ENCODE assay signal across 23 cellular contexts in the genomic region with DNA sequence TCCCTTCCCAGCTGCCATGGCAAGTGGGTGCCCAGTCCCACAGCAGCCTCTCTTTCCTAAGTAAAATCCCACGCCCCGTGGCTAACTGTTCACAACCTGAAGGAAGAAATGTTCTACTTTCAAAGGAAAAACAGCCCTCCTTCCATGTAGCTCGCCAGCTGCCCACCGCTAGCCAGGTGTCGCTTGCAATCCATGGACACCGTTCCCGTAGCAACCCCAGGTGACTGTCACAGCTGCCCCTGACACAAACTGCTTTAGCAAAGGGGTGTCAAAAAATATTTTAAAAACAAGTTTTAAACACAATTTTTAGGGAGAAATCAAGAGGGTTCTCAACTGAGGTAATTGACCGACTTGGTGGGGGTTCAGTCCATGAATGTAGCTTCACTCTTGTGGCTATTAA. TPM values are rescaled to one million over a fixed set of nuclear protein-coding genes. Genes with fewer than 3 reads are reported as not detected.
"Had no signal": no experiment of that assay in that cellular context is flagged by ENCODE, and none has a peak within 500 bp of the region (broad histone marks: within the 10 kb centered on the region; RNA-seq: fewer than 3 reads in every experiment).

No MANE protein-coding gene starts in this region.

- DNase-seq: activated CD4-positive, alpha-beta T cell treated with anti-CD3 and anti-CD28 coated beads for 36 hours; activated CD4-positive, alpha-beta T cell treated with anti-CD3 and anti-CD28 coated beads, Interleukin-2, amount 50 U/mL, for 48 hours; activated gamma-delta T cell treated with Interleukin-2 at 50 U/mL for 16 hours; activated T-cell treated with anti-CD3 and anti-CD28 coated beads for 4 hours; adrenal gland; effector CD8-positive, alpha-beta T cell; heart left ventricle; left lung; naive B cell; pancreas; right lobe of liver; small intestine; stimulated activated CD4-positive, alpha-beta T cell treated with anti-CD3 and anti-CD28 coated beads, Interleukin-15, amount 100 ng/mL, for 24 hours; stimulated activated CD4-positive, alpha-beta T cell treated with anti-CD3 and anti-CD28 coated beads, Interleukin-2, amount 100 ng/mL, for 48 hours; stomach; upper lobe of left lung had no signal

- H3K4me3 Mint-ChIP-seq: activated CD4-positive, alpha-beta T cell treated with anti-CD3 and anti-CD28 coated beads for 36 hours; activated T-helper 1 cell treated with anti-CD3 and anti-CD28 coated beads, Interleukin-12 subunit alpha, Interleukin-12 subunit beta, Interleukin-2, Interleukin-4 antibody, amounts not matched to agents 30 ng/mL and 10 ng/mL and 1 ng/mL, durations not matched to agents 14 hours and 24 hours and 36 hours; dendritic cell treated with granulocyte-macrophage colony-stimulating factor and Interleukin-4, amounts not matched to agents 40 ng/mL and 50 ng/mL, for 4 days; naive B cell; T-helper 2 cell treated with Interferon-gamma antibody and Interleukin-4, amounts not matched to agents 5 μg/mL and 100 μg/mL, for 36 hours; WTC11 had no signal

- H3K36me3 Mint-ChIP-seq: activated naive CD4-positive, alpha-beta T cell treated with anti-CD3 and anti-CD28 coated beads, Interleukin-2, amount 50 U/mL, for 72 hours; naive B cell; WTC11 had no signal

- H3K9me3 ChIP-seq: adrenal gland, esophagus muscularis mucosa, gastroesophageal sphincter, heart left ventricle, left lung, pancreas, right lobe of liver, stomach, upper lobe of left lung had no signal

- H3K4me3 ChIP-seq: adrenal gland, esophagus muscularis mucosa, gastroesophageal sphincter, heart left ventricle, left lung, pancreas, right lobe of liver, stomach, upper lobe of left lung had no signal

- H3K36me3 ChIP-seq: adrenal gland, esophagus muscularis mucosa, gastroesophageal sphincter, heart left ventricle, left lung, pancreas, right lobe of liver, stomach, upper lobe of left lung had no signal

- H3K27me3 ChIP-seq: adrenal gland, esophagus muscularis mucosa, heart left ventricle, left lung, pancreas, right lobe of liver, upper lobe of left lung had no signal

- H3K27ac ChIP-seq: adrenal gland, esophagus muscularis mucosa, gastroesophageal sphincter, heart left ventricle, left lung, pancreas, right lobe of liver, stomach, upper lobe of left lung had no signal

- H3K27ac Mint-ChIP-seq: activated CD4-positive, alpha-beta T cell treated with anti-CD3 and anti-CD28 coated beads for 36 hours; activated naive CD4-positive, alpha-beta T cell treated with anti-CD3 and anti-CD28 coated beads, Interleukin-2, amount 50 U/mL, for 72 hours; activated T-helper 1 cell treated with anti-CD3 and anti-CD28 coated beads, Interleukin-12 subunit alpha, Interleukin-12 subunit beta, Interleukin-2, Interleukin-4 antibody, amounts not matched to agents 30 ng/mL and 10 ng/mL and 1 ng/mL, durations not matched to agents 14 hours and 24 hours and 36 hours; dendritic cell treated with granulocyte-macrophage colony-stimulating factor and Interleukin-4, amounts not matched to agents 40 ng/mL and 50 ng/mL, for 4 days; T-helper 2 cell treated with Interferon-gamma antibody and Interleukin-4, amounts not matched to agents 5 μg/mL and 100 μg/mL, for 36 hours had no signal

- H3K4me1 ChIP-seq: adrenal gland, esophagus muscularis mucosa, gastroesophageal sphincter, heart left ventricle, left lung, pancreas, stomach, upper lobe of left lung had no signal

- H3K9me3 Mint-ChIP-seq: activated naive CD4-positive, alpha-beta T cell treated with anti-CD3 and anti-CD28 coated beads, Interleukin-2, amount 50 U/mL, for 72 hours; activated T-helper 1 cell treated with anti-CD3 and anti-CD28 coated beads, Interleukin-12 subunit alpha, Interleukin-12 subunit beta, Interleukin-2, Interleukin-4 antibody, amounts not matched to agents 30 ng/mL and 10 ng/mL and 1 ng/mL, durations not matched to agents 14 hours and 24 hours and 36 hours; dendritic cell treated with granulocyte-macrophage colony-stimulating factor and Interleukin-4, amounts not matched to agents 40 ng/mL and 50 ng/mL, for 4 days; naive B cell; T-helper 2 cell treated with Interferon-gamma antibody and Interleukin-4, amounts not matched to agents 5 μg/mL and 100 μg/mL, for 36 hours; WTC11 had no signal

- H3K27me3 Mint-ChIP-seq: activated CD4-positive, alpha-beta T cell treated with anti-CD3 and anti-CD28 coated beads for 36 hours had no signal

- H3K4me1 Mint-ChIP-seq: activated CD4-positive, alpha-beta T cell treated with anti-CD3 and anti-CD28 coated beads for 36 hours had no signal

RNA-seq across cellular contexts. Expression of a gene that starts 21.0 kb away (rescaled TPM):
- total RNA-seq: activated CD4-positive, alpha-beta T cell treated with anti-CD3 and anti-CD28 coated beads for 36 hours; activated naive CD4-positive, alpha-beta T cell treated with anti-CD3 and anti-CD28 coated beads, Interleukin-2, amount 50 U/mL, for 72 hours; activated T-helper 1 cell treated with anti-CD3 and anti-CD28 coated beads, Interleukin-12 subunit alpha, Interleukin-12 subunit beta, Interleukin-2, Interleukin-4 antibody, amounts not matched to agents 30 ng/mL and 10 ng/mL and 1 ng/mL, durations not matched to agents 14 hours and 24 hours and 36 hours had no signal
